19 cellular contexts compared by ENCODE assay signal in genomic region chr17:8142158-8142886, GRCh38. TPM values are rescaled to one million over a fixed set of nuclear protein-coding genes. Genes with fewer than 3 reads are reported as not detected.
DNase-seq lines count a peak whose midpoint lies in the region; ATAC-seq and TF ChIP-seq lines count a peak whose summit lies in the region.
"Had no signal": no experiment of that assay in that cellular context is flagged by ENCODE, and none has a peak within 500 bp of the region (broad histone marks: within the 10 kb centered on the region; RNA-seq: fewer than 3 reads in every experiment).

No MANE protein-coding gene starts in this region.

- DNase-seq in Right ventricle myocardium superior (peak; percentile 43), left cardiac atrium (no peak), mesenchymal stem cell (no peak), tibial nerve (ENCODE audit: low spot score in 2 of 2) (no peak), HEK293T (ENCODE audit: extremely low spot score) (no peak), DMS153 (lab: John Stamatoyannopoulos, UW) (no peak)
- no peak for DNase-seq in activated T-cell treated with anti-CD3 and anti-CD28 coated beads, Interleukin-2, amount 50 U/mL, for 1 hour
- DNase-seq: activated CD4-positive, alpha-beta T cell treated with anti-CD3 and anti-CD28 coated beads for 48 hours; activated gamma-delta T cell; amygdala; kidney glomerular epithelial cell; midbrain; NCI-H526; stimulated activated naive B cell treated with anti-CD40 and anti-IgM and Interleukin-4, amounts not matched to agents 10 μg/mL and 1 μg/mL and 100 μg/mL, for 72 hours had no signal

- H3K4me1 ChIP-seq in mesenchymal stem cell (ENCODE audit: control insufficient read depth, insufficient read depth, low read depth, low read length) (peaks cover 5% of the 10 kb centered on the region), tibial nerve (peaks cover 0 to 81% (median 11%) of the 10 kb centered on the region in 4 donors)

- H2BK15ac ChIP-seq in mesenchymal stem cell (ENCODE audit: low read depth, poor library complexity, severe bottlenecking), result peak overlapping the region; percentile 49

- no peak overlapping the region for H2BK12ac ChIP-seq in mesenchymal stem cell (ENCODE audit: low read length in 2 of 2)

- no peak overlapping the region for H3K18ac ChIP-seq in mesenchymal stem cell (ENCODE audit: low read depth in 1 of 2, low read length in 2 of 2)

- peak in 1 of 2 donors; percentile 22 for TF ChIP-seq EP300 in tibial nerve (IDR thresholded peaks at IDR 0.05)

- no peak overlapping the region for H3K4me3 ChIP-seq in mesenchymal stem cell (ENCODE audit: insufficient read depth in 1 of 2, low read depth in 1 of 2, low read length in 2 of 2)
- H3K4me3 ChIP-seq in tibial nerve, result no peak overlapping the region
- H3K4me3 ChIP-seq: A549, BLaER1, upper lobe of left lung had no signal

- H3K27me3 ChIP-seq in mesenchymal stem cell (ENCODE audit: control insufficient read depth in 1 of 2, insufficient read depth in 1 of 2, low read length in 2 of 2) (no peaks in the 10 kb centered on the region), tibial nerve (no peaks in the 10 kb centered on the region)
- H3K27me3 ChIP-seq: BLaER1, upper lobe of left lung had no signal

- POLR2A ChIA-PET in HEK293T (lab: Yijun Ruan, JAX), result interaction anchor here (1.3 to 5.8 kb wide), 3 partner anchors 10 to 31 kb away, joined by 4 to 53 read pairs (median 9); partner anchors contain the start of gene PER1

- TF ChIP-seq POLR2A in tibial nerve (IDR thresholded peaks at IDR 0.05), result no peak

- CTCF ChIA-PET in HEK293T (lab: Yijun Ruan, JAX), result no interaction called here

- no peak overlapping the region for H3K9ac ChIP-seq in mesenchymal stem cell (ENCODE audit: low read length)
- H3K9ac ChIP-seq: BLaER1 had no signal

- no peak overlapping the region for H2AFZ ChIP-seq in mesenchymal stem cell (ENCODE audit: low read depth, low read length)

- no peak overlapping the region for H2AK5ac ChIP-seq in mesenchymal stem cell (ENCODE audit: low read length, severe bottlenecking)

- intact Hi-C loops in Right ventricle myocardium superior (cut with DNase I), result no loop called here
- intact Hi-C loops in left cardiac atrium (cut with DNase I), result no loop called here

- no peak overlapping the region for H3K4me2 ChIP-seq in mesenchymal stem cell (ENCODE audit: low read length, poor library complexity, severe bottlenecking)
- H3K4me2 ChIP-seq: A549, BLaER1 had no signal

- H3K36me3 ChIP-seq in mesenchymal stem cell (ENCODE audit: control insufficient read depth in 1 of 2, insufficient read depth in 2 of 2, low read depth in 1 of 2, low read length in 2 of 2) (peaks cover 65 to 75% of the 10 kb centered on the region in 2 experiments), tibial nerve (peaks cover 28 to 79% (median 66%) of the 10 kb centered on the region in 3 donors)

- H3K79me1 ChIP-seq in mesenchymal stem cell (replicated peaks; ENCODE audit: low read length, poor library complexity, severe bottlenecking), result peaks cover 10% of the 10 kb centered on the region

- H3K14ac ChIP-seq in mesenchymal stem cell (ENCODE audit: low read length in 2 of 2), result no peak overlapping the region

- 95% methylated on average over 23 of the region's 23 CpGs for WGBS in mesenchymal stem cell
- 83 to 88% methylated on average over 22 to 23 of the region's 23 CpGs for WGBS in tibial nerve, 2 donors

- H3K9me3 ChIP-seq in mesenchymal stem cell (ENCODE audit: control insufficient read depth, low read length) (no peaks in the 10 kb centered on the region), tibial nerve (no peaks in the 10 kb centered on the region)
- H3K9me3 ChIP-seq: A549, BLaER1, neutrophil, upper lobe of left lung had no signal

- ATAC-seq in Right ventricle myocardium superior (ENCODE audit: poor library complexity) (no peak), left cardiac atrium (no peak)
- ATAC-seq: A549; stimulated activated naive B cell treated with anti-CD40 and anti-IgM and Interleukin-4, amounts not matched to agents 10 μg/mL and 1 μg/mL and 100 μg/mL, for 72 hours had no signal

- H4K91ac ChIP-seq in mesenchymal stem cell (ENCODE audit: low read length), result no peak overlapping the region

- H3K4ac ChIP-seq in mesenchymal stem cell (ENCODE audit: low read depth in 1 of 2, low read length in 2 of 2), result no peak overlapping the region

- H3K23ac ChIP-seq in mesenchymal stem cell (ENCODE audit: low read length in 2 of 2), result no peak overlapping the region

- H2BK120ac ChIP-seq in mesenchymal stem cell (ENCODE audit: low read depth, low read length), result no peak overlapping the region

- no peak overlapping the region for H4K8ac ChIP-seq in mesenchymal stem cell (ENCODE audit: low read length)

- H3K27ac ChIP-seq in cingulate gyrus (ENCODE audit: low read depth, low read length) (peak overlapping the region; percentile 10), mesenchymal stem cell (ENCODE audit: low read length, poor library complexity, severe bottlenecking) (no peak overlapping the region), tibial nerve (peak overlapping the region in 3 of 4 donors; percentile 45 to 100 (median 91))
- H3K27ac ChIP-seq: A549, BLaER1, neutrophil had no signal

- no peak overlapping the region for H2BK5ac ChIP-seq in mesenchymal stem cell (ENCODE audit: low read depth, low read length, poor library complexity, severe bottlenecking)

- TF ChIP-seq CTCF in tibial nerve (IDR thresholded peaks at IDR 0.05), result no peak

TF ChIP-seq in HEK293T, 16 proteins besides CTCF, POLR2A, EP300 and RAD21:
- no peak for TF ChIP-seq HDGF (IDR thresholded peaks at IDR 0.05; ENCODE audit: borderline replicate concordance)
- no peak for TF ChIP-seq ARNT (IDR thresholded peaks at IDR 0.05)
- TF ChIP-seq CTBP1 (IDR thresholded peaks at IDR 0.05; ENCODE audit: borderline replicate concordance), result no peak
- no peak for TF ChIP-seq ELF4 (IDR thresholded peaks at IDR 0.05)
- TF ChIP-seq LEF1 (IDR thresholded peaks at IDR 0.05; ENCODE audit: borderline replicate concordance), result no peak
- TF ChIP-seq L3MBTL2 (conservative IDR thresholded peaks at IDR 0.05), result no peak
- TF ChIP-seq FOXK2 (IDR thresholded peaks at IDR 0.05), result no peak
- no peak for TF ChIP-seq SUZ12 (IDR thresholded peaks at IDR 0.05)
- no peak for TF ChIP-seq NFRKB (IDR thresholded peaks at IDR 0.05)
- TF ChIP-seq PKNOX1 (IDR thresholded peaks at IDR 0.05), result no peak
- TF ChIP-seq TARDBP (IDR thresholded peaks at IDR 0.05), result no peak
- no peak for TF ChIP-seq FOXA1 (IDR thresholded peaks at IDR 0.05)
- no peak for TF ChIP-seq SP1 (IDR thresholded peaks at IDR 0.05)
- no peak for TF ChIP-seq BHLHE40 (IDR thresholded peaks at IDR 0.05; ENCODE audit: borderline replicate concordance)

RNA-seq across cellular contexts. Expression of gene PER1, which starts 9.9 kb away (rescaled TPM):
- 124 TPM for total RNA-seq in Right ventricle myocardium superior
- 100 to 1,000 TPM; 125 to 134 TPM for total RNA-seq in left cardiac atrium
- 34.9 TPM for polyA plus RNA-seq in mesenchymal stem cell (2013, experiment 1 of 2)
- polyA plus RNA-seq in mesenchymal stem cell (2013, experiment 2 of 2), result 25.8 TPM
- total RNA-seq in tibial nerve, result 100 to 1,000 TPM; 157 to 328 (median 204) TPM

RNA-seq across cellular contexts. Expression of gene HES7, which starts 18.4 kb away (rescaled TPM):
- 0.13 TPM for total RNA-seq in Right ventricle myocardium superior
- total RNA-seq in left cardiac atrium, result under 1 TPM; 0.38 to 0.47 TPM
- polyA plus RNA-seq in mesenchymal stem cell (2013, experiment 1 of 2), result 1.5 TPM
- polyA plus RNA-seq in mesenchymal stem cell (2013, experiment 2 of 2), result 1.4 TPM
- 1 to 10 TPM in 1 of 4 donors, not detected in 3; 2.1 TPM for total RNA-seq in tibial nerve

RNA-seq across cellular contexts. Expression of gene VAMP2, which starts 20.4 kb away (rescaled TPM):
- total RNA-seq in Right ventricle myocardium superior (54.8 TPM), left cardiac atrium (10 to 100 TPM; 59.1 to 72.3 TPM), tibial nerve (10 to 100 TPM; 48.0 to 72.1 (median 59.0) TPM)
- 48.0 TPM for polyA plus RNA-seq in mesenchymal stem cell (2013, experiment 1 of 2)
- 47.4 TPM for polyA plus RNA-seq in mesenchymal stem cell (2013, experiment 2 of 2)

RNA-seq across cellular contexts. Expression of gene ALOXE3, which starts 24.0 kb away (rescaled TPM):
- total RNA-seq in Right ventricle myocardium superior (not detected), left cardiac atrium (not detected), tibial nerve (not detected)
- polyA plus RNA-seq in mesenchymal stem cell (2013, experiment 1 of 2), result 0.01 TPM
- not detected for polyA plus RNA-seq in mesenchymal stem cell (2013, experiment 2 of 2)
- total RNA-seq: upper lobe of left lung had no signal

RNA-seq across cellular contexts. Expression of gene TMEM107, which starts 33.9 kb away (rescaled TPM):
- total RNA-seq in Right ventricle myocardium superior (7.1 TPM), left cardiac atrium (1 to 10 TPM; 6.8 to 8.0 TPM), tibial nerve (10 to 100 TPM; 28.2 to 47.1 (median 38.2) TPM)
- 9.0 TPM for polyA plus RNA-seq in mesenchymal stem cell (2013, experiment 1 of 2)
- polyA plus RNA-seq in mesenchymal stem cell (2013, experiment 2 of 2), result 9.7 TPM
